In genomic region chr20:44187763-44188709, GRCh38 we compare ENCODE assay signal across 9 cellular contexts. TPM values are rescaled to one million over a fixed set of nuclear protein-coding genes. Genes with fewer than 3 reads are reported as not detected.
DNase-seq lines count a peak whose midpoint lies in the region; ATAC-seq and TF ChIP-seq lines count a peak whose summit lies in the region.
"Had no signal": no experiment of that assay in that cellular context is flagged by ENCODE, and none has a peak within 500 bp of the region (broad histone marks: within the 10 kb centered on the region; RNA-seq: fewer than 3 reads in every experiment).

No MANE protein-coding gene starts in this region.

- H3K4me1 Mint-ChIP-seq in activated naive CD8-positive, alpha-beta T cell (ENCODE audit: low read depth), result peaks cover 15% of the 10 kb centered on the region
- peaks cover 13% of the 10 kb centered on the region for H3K4me1 Mint-ChIP-seq in activated naive CD8-positive, alpha-beta T cell treated with anti-CD3 and anti-CD28 coated beads, Interleukin-2, amount 50 U/mL, for 24 hours

- peak overlapping the region in 1 of 2 experiments; percentile 71 for H3K14ac ChIP-seq in mesenchymal stem cell (ENCODE audit: low read length in 2 of 2)

- no peak for TF ChIP-seq CTCF in cardiac fibroblast (IDR thresholded peaks at IDR 0.05; ENCODE audit: low read depth, low read length)
- no peak for TF ChIP-seq CTCF in uterus (IDR thresholded peaks at IDR 0.05)

- H3K27ac ChIP-seq in mesenchymal stem cell (ENCODE audit: low read length, poor library complexity, severe bottlenecking), result peak overlapping the region; percentile 89
- peak overlapping the region; percentile 90 to 91 for H3K27ac ChIP-seq in uterus

- peak overlapping the region; percentile 75 for H2BK5ac ChIP-seq in mesenchymal stem cell (ENCODE audit: low read depth, low read length, poor library complexity, severe bottlenecking)

- no peak for ATAC-seq in activated naive CD8-positive, alpha-beta T cell treated with anti-CD3 and anti-CD28 coated beads, Interleukin-2, amount 50 U/mL, for 24 hours
- no peak for ATAC-seq in HG03432 (IDR thresholded peaks at IDR 0.05; ENCODE audit: unreplicated experiment)

- peak overlapping the region; percentile 67 for H3K9ac ChIP-seq in mesenchymal stem cell (ENCODE audit: low read length)

- WGBS in mesenchymal stem cell, result 21% methylated on average over 6 of the region's 8 CpGs

- peak overlapping the region; percentile 50 to 89 for H3K18ac ChIP-seq in mesenchymal stem cell (ENCODE audit: low read depth in 1 of 2, low read length in 2 of 2)

- H3K4me3 ChIP-seq in cardiac fibroblast (replicated peaks in 1 of 2; ENCODE audit: low read depth in 2 of 2, low read length in 2 of 2), result peak overlapping the region; percentile 43 to 47
- peak overlapping the region in 1 of 2 experiments; percentile 61 for H3K4me3 ChIP-seq in mesenchymal stem cell (ENCODE audit: insufficient read depth in 1 of 2, low read depth in 1 of 2, low read length in 2 of 2)
- H3K4me3 ChIP-seq in uterus, result peak overlapping the region; percentile 55 to 59

- H3K4me2 ChIP-seq in mesenchymal stem cell (ENCODE audit: low read length, poor library complexity, severe bottlenecking), result peak overlapping the region; percentile 71

- H3K36me3 ChIP-seq in mesenchymal stem cell (ENCODE audit: control insufficient read depth in 1 of 2, insufficient read depth in 2 of 2, low read depth in 1 of 2, low read length in 2 of 2), result no peaks in the 10 kb centered on the region
- no peaks in the 10 kb centered on the region for H3K36me3 ChIP-seq in uterus

- H3K4me1 ChIP-seq in mesenchymal stem cell (ENCODE audit: control insufficient read depth, insufficient read depth, low read depth, low read length) (peaks cover 20% of the 10 kb centered on the region), uterus (peaks cover 0 to 13% of the 10 kb centered on the region in 2 donors)

- H3K36me3 Mint-ChIP-seq in activated naive CD8-positive, alpha-beta T cell, result peaks cover 4% of the 10 kb centered on the region
- H3K36me3 Mint-ChIP-seq in activated naive CD8-positive, alpha-beta T cell treated with anti-CD3 and anti-CD28 coated beads, Interleukin-2, amount 50 U/mL, for 24 hours (ENCODE audit: low read depth), result no peaks in the 10 kb centered on the region
- H3K36me3 Mint-ChIP-seq: CD4-positive, CD25-positive, alpha-beta regulatory T cell had no signal

- no peaks in the 10 kb centered on the region for H3K79me1 ChIP-seq in mesenchymal stem cell (replicated peaks; ENCODE audit: low read length, poor library complexity, severe bottlenecking)

- H3K9me3 ChIP-seq in mesenchymal stem cell (ENCODE audit: control insufficient read depth, low read length), result no peaks in the 10 kb centered on the region
- no peaks in the 10 kb centered on the region for H3K9me3 ChIP-seq in uterus

- no peak for DNase-seq in activated naive CD8-positive, alpha-beta T cell treated with anti-CD3 and anti-CD28 coated beads, Interleukin-2, amount 50 U/mL, for 24 hours
- DNase-seq in cardiac fibroblast (ENCODE audit: low read depth in 2 of 2), result peak in 1 of 2 donors; percentile 50
- DNase-seq in mesenchymal stem cell, result peak; percentile 70
- peak; percentile 59 to 66 for DNase-seq in uterus
- DNase-seq in NCI-H510A (lab: John Stamatoyannopoulos, UW), result no peak
- DNase-seq in NCI-H2029 (lab: John Stamatoyannopoulos, UW), result no peak
- DNase-seq: CD4-positive, CD25-positive, alpha-beta regulatory T cell had no signal

- H2AK5ac ChIP-seq in mesenchymal stem cell (ENCODE audit: low read length, severe bottlenecking), result peak overlapping the region; percentile 76

- peak overlapping the region; percentile 55 for H2BK15ac ChIP-seq in mesenchymal stem cell (ENCODE audit: low read depth, poor library complexity, severe bottlenecking)

- peak overlapping the region; percentile 52 for H4K91ac ChIP-seq in mesenchymal stem cell (ENCODE audit: low read length)

- H3K27me3 ChIP-seq in mesenchymal stem cell (ENCODE audit: control insufficient read depth in 1 of 2, insufficient read depth in 1 of 2, low read length in 2 of 2) (peaks cover 0 to 12% of the 10 kb centered on the region in 2 experiments), uterus (no peaks in the 10 kb centered on the region)

- peak overlapping the region; percentile 28 to 60 for H3K4ac ChIP-seq in mesenchymal stem cell (ENCODE audit: low read depth in 1 of 2, low read length in 2 of 2)

- peak overlapping the region; percentile 88 for H4K8ac ChIP-seq in mesenchymal stem cell (ENCODE audit: low read length)

- intact Hi-C loops in uterus (cut with DNase I; ENCODE audit: low total_unique reads), result no loop called here

- TF ChIP-seq POLR2A in uterus (IDR thresholded peaks at IDR 0.05), result no peak

- H3K23ac ChIP-seq in mesenchymal stem cell (ENCODE audit: low read length in 2 of 2), result peak overlapping the region in 1 of 2 experiments; percentile 17

- H2BK120ac ChIP-seq in mesenchymal stem cell (ENCODE audit: low read depth, low read length), result peak overlapping the region; percentile 39

- H3K27ac Mint-ChIP-seq in activated naive CD8-positive, alpha-beta T cell, result no peak overlapping the region
- H3K27ac Mint-ChIP-seq in activated naive CD8-positive, alpha-beta T cell treated with anti-CD3 and anti-CD28 coated beads, Interleukin-2, amount 50 U/mL, for 24 hours, result no peak overlapping the region
- H3K27ac Mint-ChIP-seq: CD4-positive, CD25-positive, alpha-beta regulatory T cell had no signal

- peak overlapping the region; percentile 80 for H2AFZ ChIP-seq in mesenchymal stem cell (ENCODE audit: low read depth, low read length)

- H3K9me3 Mint-ChIP-seq in activated naive CD8-positive, alpha-beta T cell (ENCODE audit: low read depth), result no peaks in the 10 kb centered on the region
- H3K9me3 Mint-ChIP-seq in activated naive CD8-positive, alpha-beta T cell treated with anti-CD3 and anti-CD28 coated beads, Interleukin-2, amount 50 U/mL, for 24 hours, result no peaks in the 10 kb centered on the region

- peaks cover 23% of the 10 kb centered on the region for H3K27me3 Mint-ChIP-seq in activated naive CD8-positive, alpha-beta T cell
- peaks cover 36% of the 10 kb centered on the region for H3K27me3 Mint-ChIP-seq in activated naive CD8-positive, alpha-beta T cell treated with anti-CD3 and anti-CD28 coated beads, Interleukin-2, amount 50 U/mL, for 24 hours

- H2BK12ac ChIP-seq in mesenchymal stem cell (ENCODE audit: low read length in 2 of 2), result peak overlapping the region; percentile 82 to 93

- H3K4me3 Mint-ChIP-seq in activated naive CD8-positive, alpha-beta T cell, result peak overlapping the region; percentile 59
- H3K4me3 Mint-ChIP-seq in activated naive CD8-positive, alpha-beta T cell treated with anti-CD3 and anti-CD28 coated beads, Interleukin-2, amount 50 U/mL, for 24 hours, result no peak overlapping the region
- H3K4me3 Mint-ChIP-seq: CD4-positive, CD25-positive, alpha-beta regulatory T cell had no signal

RNA-seq across cellular contexts. Expression of gene JPH2, which starts 1.0 kb away (rescaled TPM):
- 1.9 TPM for polyA plus RNA-seq in mesenchymal stem cell (2013, experiment 1 of 2)
- 1.8 TPM for polyA plus RNA-seq in mesenchymal stem cell (2013, experiment 2 of 2)
- total RNA-seq in uterus, result 100 to 1,000 TPM in 1 of 4 donors, 10 to 100 TPM in 3; 17.6 to 133 (median 61.2) TPM
- total RNA-seq: CD4-positive, CD25-positive, alpha-beta regulatory T cell had no signal
- polyA plus RNA-seq: CD4-positive, CD25-positive, alpha-beta regulatory T cell had no signal

RNA-seq across cellular contexts. Expression of gene OSER1, which starts 22.5 kb away (rescaled TPM):
- 18.7 TPM for polyA plus RNA-seq in mesenchymal stem cell (2013, experiment 1 of 2)
- polyA plus RNA-seq in mesenchymal stem cell (2013, experiment 2 of 2), result 19.7 TPM
- 10 to 100 TPM; 33.8 to 76.2 (median 46.0) TPM for total RNA-seq in uterus

RNA-seq across cellular contexts. Expression of gene GDAP1L1, which starts 59.1 kb away (rescaled TPM):
- not detected for polyA plus RNA-seq in mesenchymal stem cell (2013, experiment 1 of 2)
- 0.05 TPM for polyA plus RNA-seq in mesenchymal stem cell (2013, experiment 2 of 2)
- under 1 TPM in 1 of 4 donors, not detected in 3; 0.41 TPM for total RNA-seq in uterus
- total RNA-seq: CD4-positive, CD25-positive, alpha-beta regulatory T cell had no signal

Comparison
In these comparisons a context has a peak if more than half of its experiments do, and no peak if none do; other contexts are left out.
1. DNase-seq: peak in mesenchymal stem cell (single experiment) and uterus (2 of 2); none in activated naive CD8-positive, alpha-beta T cell treated with anti-CD3 and anti-CD28 coated beads, Interleukin-2, amount 50 U/mL, for 24 hours (single experiment), NCI-H510A (single experiment) and NCI-H2029 (single experiment).